ENCODE assay signal across 11 cellular contexts in genomic region chr6:109082178-109082577, GRCh38. TPM values are rescaled to one million over a fixed set of nuclear protein-coding genes. Genes with fewer than 3 reads are reported as not detected.
DNase-seq lines count a peak whose midpoint lies in the region; ATAC-seq and TF ChIP-seq lines count a peak whose summit lies in the region.
"Had no signal": no experiment of that assay in that cellular context is flagged by ENCODE, and none has a peak within 500 bp of the region (broad histone marks: within the 10 kb centered on the region; RNA-seq: fewer than 3 reads in every experiment).

No MANE protein-coding gene starts in this region.

- no peak overlapping the region for H4K8ac ChIP-seq in IMR-90 (ENCODE audit: low read depth in 2 of 2, low read length in 2 of 2)

- no peak overlapping the region for H4K5ac ChIP-seq in IMR-90 (ENCODE audit: low read depth, low read length)

- 90% methylated on average over 1 of the region's 1 CpG; no CpG with 5 or more reads in 1 of the 2 experiments for WGBS in IMR-90 (ENCODE audit: extremely low coverage in 2 of 2, insufficient read length in 1 of 2), 2 experiments

- no peak overlapping the region for H2AK9ac ChIP-seq in IMR-90 (replicated peaks; ENCODE audit: low read depth, low read length, poor library complexity)

- no peak overlapping the region for H3K9ac ChIP-seq in IMR-90 (ENCODE audit: low read depth, low read length)

- H3K56ac ChIP-seq in IMR-90 (ENCODE audit: extremely low read depth, insufficient read depth, low read length), result no peak overlapping the region

- peaks cover 0 to 11% of the 10 kb centered on the region in 2 experiments; a peak in 3 of 4 replicates for H3K79me1 ChIP-seq in IMR-90 (ENCODE audit: low read depth in 1 of 2, low read length in 2 of 2)

- BruUV-seq in IMR-90 (replicated peaks; lab: Mats Ljungman, UMichigan), result no TSS peak

- DNase-seq in AG04450 (ENCODE audit: low read depth, low spot score) (no peak), IMR-90 (peak; percentile 69), HuH-7.5 (ENCODE audit: low spot score) (no peak), NCI-H2081 (lab: John Stamatoyannopoulos, UW) (no peak)
- no peak for DNase-seq in stimulated activated CD8-positive, alpha-beta memory T cell treated with anti-CD3 and anti-CD28 coated beads, Interleukin-4, amount 100 ng/mL, for 48 hours
- DNase-seq: stimulated activated CD4-positive, alpha-beta T cell treated with anti-CD3 and anti-CD28 coated beads, Interleukin-4, amount 100 ng/mL, for 1 hour had no signal

- H2BK20ac ChIP-seq in IMR-90 (ENCODE audit: low read depth, low read length), result no peak overlapping the region

- H3K14ac ChIP-seq in IMR-90 (replicated peaks; ENCODE audit: low read depth, low read length), result no peak overlapping the region

- no peak for TF ChIP-seq RAD21 in IMR-90 (IDR thresholded peaks at IDR 0.05; ENCODE audit: low read length)

- no peak overlapping the region for H2BK120ac ChIP-seq in IMR-90 (ENCODE audit: low read depth, low read length)

- H3K4me3 ChIP-seq in AG04450 (ENCODE audit: low read depth, low read length), result no peak overlapping the region
- no peak overlapping the region for H3K4me3 ChIP-seq in IMR-90 (ENCODE audit: insufficient read depth, low read depth, low read length)

- H2AFZ ChIP-seq in IMR-90 (replicated peaks; ENCODE audit: low read length, poor library complexity), result no peak overlapping the region

- peaks cover 1% of the 10 kb centered on the region; the same call in 1 of the 2 replicates for H3K4me1 ChIP-seq in IMR-90 (ENCODE audit: control insufficient read depth, insufficient read depth, low read length)

- H3K9me3 ChIP-seq in AG04450 (ENCODE audit: control insufficient read depth, insufficient read depth, low read length) (no peaks in the 10 kb centered on the region), IMR-90 (ENCODE audit: control insufficient read depth, insufficient read depth, low read length) (no peaks in the 10 kb centered on the region)

- no peak overlapping the region for H4K91ac ChIP-seq in IMR-90 (ENCODE audit: insufficient read depth, low read depth, low read length)

- POLR2A ChIA-PET in AG04450 (lab: Yijun Ruan, JAX) (no interaction called here), IMR-90 (lab: Charles Lee; ENCODE audit: unreplicated experiment) (no interaction called here)

- no peak overlapping the region for H2BK5ac ChIP-seq in IMR-90 (ENCODE audit: low read depth, low read length, poor library complexity, severe bottlenecking)

- peak; percentile 71 for ATAC-seq in IMR-90 (ENCODE audit: low read depth)
- ATAC-seq in HG02763 (IDR thresholded peaks at IDR 0.05; ENCODE audit: unreplicated experiment), result no peak
- ATAC-seq: activated CD4-positive, CD25-positive, alpha-beta regulatory T cell treated with anti-CD3 and anti-CD28 coated beads, Interleukin-2, amount 50 U/mL, for 24 hours had no signal

- in situ Hi-C loops in IMR-90 (cut with MboI; ENCODE audit: low sequenced_read_pairs), result no loop called here

- H2BK15ac ChIP-seq in IMR-90 (ENCODE audit: low read depth, low read length), result no peak overlapping the region

- no peaks in the 10 kb centered on the region for H4K20me1 ChIP-seq in IMR-90 (ENCODE audit: insufficient read depth, low read length)

- H3K23ac ChIP-seq in IMR-90 (ENCODE audit: low read depth, low read length), result no peak overlapping the region

- CTCF ChIA-PET in AG04450 (lab: Charles Lee) (interaction anchor here (1.0 kb wide), 1 partner anchor 9 kb away, joined by 6 read pairs; no protein-coding TSS in a partner anchor), IMR-90 (lab: Yijun Ruan, JAX) (interaction anchor here (0.7 to 0.9 kb wide), 3 partner anchors 9 to 160 kb away, joined by 3 read pairs; partner anchors contain the start of gene SESN1)

- no peaks in the 10 kb centered on the region for H3K36me3 ChIP-seq in IMR-90 (ENCODE audit: control insufficient read depth, insufficient read depth, low read length)

- no peak overlapping the region for H3K4me2 ChIP-seq in IMR-90 (ENCODE audit: low read depth, low read length)

- no peaks in the 10 kb centered on the region for H3K27me3 ChIP-seq in AG04450 (ENCODE audit: control insufficient read depth, insufficient read depth, low read length)
- no peaks in the 10 kb centered on the region for H3K27me3 ChIP-seq in IMR-90 (ENCODE audit: control insufficient read depth, insufficient read depth, low read length)
- H3K27me3 ChIP-seq in layer of hippocampus (ENCODE audit: control insufficient read depth, insufficient read depth, low read length), result no peaks in the 10 kb centered on the region

- H3K18ac ChIP-seq in IMR-90 (ENCODE audit: low read depth, low read length), result no peak overlapping the region

- H3K27ac ChIP-seq in AG04450 (ENCODE audit: low read depth, low read length), result no peak overlapping the region
- no peak overlapping the region for H3K27ac ChIP-seq in IMR-90 (ENCODE audit: insufficient read depth, low read length)
- H3K27ac ChIP-seq in angular gyrus (ENCODE audit: low read depth, low read length), result peak overlapping the region; percentile 4
- peak overlapping the region; percentile 13 for H3K27ac ChIP-seq in layer of hippocampus (ENCODE audit: low read depth, low read length)
- H3K27ac ChIP-seq: C4-2B had no signal

- no peak overlapping the region for H3K4ac ChIP-seq in IMR-90 (ENCODE audit: low read depth, low read length)

- no peak for TF ChIP-seq POLR2A in IMR-90 (IDR thresholded peaks at IDR 0.05; ENCODE audit: low read depth, low read length)

- TF ChIP-seq CTCF in AG04450 (IDR thresholded peaks at IDR 0.05; ENCODE audit: low read depth, low read length) (peak; percentile 10; the same call in 1 of the 2 replicates), IMR-90 (conservative IDR thresholded peaks at IDR 0.05; ENCODE audit: low read depth, low read length) (no peak)

- dilution Hi-C loops in IMR-90 (cut with HindIII; ENCODE audit: low sequenced_read_pairs, unreplicated experiment), result no loop called here

- intact Hi-C loops in IMR-90 (cut with micrococcal nuclease), result no loop called here

- H2AK5ac ChIP-seq in IMR-90 (ENCODE audit: low read depth, low read length), result no peak overlapping the region

- H3K9me1 ChIP-seq in IMR-90 (ENCODE audit: insufficient read depth, low read length), result peaks cover 4% of the 10 kb centered on the region; the same call in 1 of the 2 replicates

TF ChIP-seq in IMR-90, 13 proteins besides CTCF, POLR2A, EP300 and RAD21:
- peak; percentile 33; the same call in 1 of the 2 replicates for TF ChIP-seq NFE2L2 (IDR thresholded peaks at IDR 0.05; ENCODE audit: low read depth, low read length)
- TF ChIP-seq, protein P1, sequence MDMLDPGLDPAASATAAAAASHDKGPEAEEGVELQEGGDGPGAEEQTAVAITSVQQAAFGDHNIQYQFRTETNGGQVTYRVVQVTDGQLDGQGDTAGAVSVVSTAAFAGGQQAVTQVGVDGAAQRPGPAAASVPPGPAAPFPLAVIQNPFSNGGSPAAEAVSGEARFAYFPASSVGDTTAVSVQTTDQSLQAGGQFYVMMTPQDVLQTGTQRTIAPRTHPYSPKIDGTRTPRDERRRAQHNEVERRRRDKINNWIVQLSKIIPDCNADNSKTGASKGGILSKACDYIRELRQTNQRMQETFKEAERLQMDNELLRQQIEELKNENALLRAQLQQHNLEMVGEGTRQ (IDR thresholded peaks at IDR 0.05; ENCODE audit: low read depth, low read length), result no peak

RNA-seq across cellular contexts. Expression of gene SESN1, which starts 12.5 kb away (rescaled TPM):
- polyA plus RNA-seq in AG04450 (2011; rRNA removed) (21.0 and 29.6 TPM in 2 replicates), IMR-90 (2012; rRNA removed) (8.0 and 9.7 TPM in 2 replicates)
- polyA minus RNA-seq in AG04450 (2011; rRNA and poly(A)+ RNA removed), result 16.4 and 23.8 TPM in 2 replicates
- 16.7 and 18.6 TPM in 2 replicates for total RNA-seq in IMR-90 (2012; rRNA removed)
- polyA plus RNA-seq in IMR-90 (2012; cell fraction: cytosol; rRNA removed), result 2.1 and 3.0 TPM in 2 replicates
- 3.6 and 25.8 TPM in 2 replicates for polyA plus RNA-seq in IMR-90 (2012; cell fraction: nucleus; rRNA removed; ENCODE audit: low replicate concordance)

RNA-seq across cellular contexts. Expression of gene CEP57L1, which starts 13.1 kb away (rescaled TPM):
- polyA plus RNA-seq in AG04450 (2011; rRNA removed), result 16.5 and 21.2 TPM in 2 replicates
- polyA minus RNA-seq in AG04450 (2011; rRNA and poly(A)+ RNA removed), result 9.6 and 15.1 TPM in 2 replicates
- 21.9 and 28.3 TPM in 2 replicates for total RNA-seq in IMR-90 (2012; rRNA removed)
- polyA plus RNA-seq in IMR-90 (2012; rRNA removed), result 10.3 and 11.2 TPM in 2 replicates
- polyA plus RNA-seq in IMR-90 (2012; cell fraction: cytosol; rRNA removed), result 2.8 and 5.8 TPM in 2 replicates
- 2.5 and 11.0 TPM in 2 replicates for polyA plus RNA-seq in IMR-90 (2012; cell fraction: nucleus; rRNA removed; ENCODE audit: low replicate concordance)

Comparison
In these comparisons a context has a peak if more than half of its experiments do, and no peak if none do; other contexts are left out.
1. H3K27ac ChIP-seq: peak in angular gyrus (single experiment) and layer of hippocampus (single experiment); none in AG04450 (single experiment) and IMR-90 (single experiment).